In genomic region chr12:28191690-28192089, GRCh38 we compare ENCODE assay signal across 8 cellular contexts. TPM values are rescaled to one million over a fixed set of nuclear protein-coding genes. Genes with fewer than 3 reads are reported as not detected.
DNase-seq lines count a peak whose midpoint lies in the region; TF ChIP-seq lines count a peak whose summit lies in the region.

No MANE protein-coding gene starts in this region.

- H2AFZ ChIP-seq in hepatocyte, result peak overlapping the region; percentile 100

- peak overlapping the region; percentile 84 for H3K4me2 ChIP-seq in hepatocyte

- DNase-seq in Ammon's horn (ENCODE audit: low spot score) (peak; percentile 4), HuH-7.5 (ENCODE audit: low spot score) (peak; percentile 17), hepatocyte (ENCODE audit: low spot score) (no peak), NCI-H524 treated with DMSO at 0.1 percent for 48 hours (lab: John Stamatoyannopoulos, UW) (no peak), H4 (ENCODE audit: low spot score) (no peak)
- DNase-seq in stimulated activated naive CD4-positive, alpha-beta T cell (lab: John Stamatoyannopoulos, UW), result peak; percentile 6 to 26 (median 16)
- DNase-seq in stimulated activated CD4-positive, alpha-beta T cell treated with anti-CD3 and anti-CD28 coated beads, Interleukin-15, amount 100 ng/mL, for 24 hours, result no peak

- H3K36me3 ChIP-seq in hepatocyte (replicated peaks; ENCODE audit: insufficient read depth, low read depth), result no peaks in the 10 kb centered on the region

- H3K9me3 ChIP-seq in hepatocyte (ENCODE audit: low read depth), result no peaks in the 10 kb centered on the region

- peaks cover 82% of the 10 kb centered on the region for H3K4me1 Mint-ChIP-seq in activated naive CD4-positive, alpha-beta T cell treated with anti-CD3 and anti-CD28 coated beads, Interleukin-2, amount 50 U/mL, for 24 hours

- H3K4me1 ChIP-seq in hepatocyte (ENCODE audit: insufficient read depth), result peaks cover 11% of the 10 kb centered on the region

- H3K27me3 Mint-ChIP-seq in activated naive CD4-positive, alpha-beta T cell treated with anti-CD3 and anti-CD28 coated beads, Interleukin-2, amount 50 U/mL, for 24 hours, result no peaks in the 10 kb centered on the region

- H3K27ac ChIP-seq in hepatocyte, result peak overlapping the region; percentile 99

- H3K27ac Mint-ChIP-seq in activated naive CD4-positive, alpha-beta T cell treated with anti-CD3 and anti-CD28 coated beads, Interleukin-2, amount 50 U/mL, for 24 hours, result peak overlapping the region; percentile 99

- H3K4me3 ChIP-seq in hepatocyte, result no peak overlapping the region

- no peak for TF ChIP-seq CTCF in hepatocyte (IDR thresholded peaks at IDR 0.05; ENCODE audit: poor library complexity)

- peaks cover 45% of the 10 kb centered on the region for H3K79me2 ChIP-seq in hepatocyte

- H3K36me3 Mint-ChIP-seq in activated naive CD4-positive, alpha-beta T cell treated with anti-CD3 and anti-CD28 coated beads, Interleukin-2, amount 50 U/mL, for 24 hours, result peaks cover 19% of the 10 kb centered on the region

- 66% methylated on average over 3 of the region's 3 CpGs for whole genome bisulfite sequencing in hepatocyte (ENCODE audit: low lambda C conversion rate, missing lambda C conversion rate)

- H3K9me2 ChIP-seq in hepatocyte (replicated peaks; ENCODE audit: insufficient read depth), result no peaks in the 10 kb centered on the region

- H4K20me1 ChIP-seq in hepatocyte (ENCODE audit: insufficient read depth, poor library complexity, severe bottlenecking), result no peaks in the 10 kb centered on the region

- no peaks in the 10 kb centered on the region for H3K9me3 Mint-ChIP-seq in activated naive CD4-positive, alpha-beta T cell treated with anti-CD3 and anti-CD28 coated beads, Interleukin-2, amount 50 U/mL, for 24 hours

- H3K27me3 ChIP-seq in hepatocyte, result no peaks in the 10 kb centered on the region

- H3K4me3 Mint-ChIP-seq in activated naive CD4-positive, alpha-beta T cell treated with anti-CD3 and anti-CD28 coated beads, Interleukin-2, amount 50 U/mL, for 24 hours, result peak overlapping the region; percentile 92

RNA-seq across cellular contexts. Expression of gene CCDC91, which starts 1.4 kb away (rescaled TPM):
- 14.2 and 22.2 TPM in 2 replicates for total RNA-seq in hepatocyte
- polyA plus RNA-seq in hepatocyte, result 13.5 and 15.1 TPM in 2 replicates
- total RNA-seq in H4 (2014; rRNA removed; shearing (Covaris generic)), result 11.9 and 13.7 TPM in 2 replicates

Comparison
In these comparisons a context has a peak if more than half of its experiments do, and no peak if none do; other contexts are left out.
1. DNase-seq: peak in Ammon's horn (single experiment), HuH-7.5 (single experiment) and stimulated activated naive CD4-positive, alpha-beta T cell (6 of 6); none in hepatocyte (single experiment), NCI-H524 treated with DMSO at 0.1 percent for 48 hours (single experiment), H4 (single experiment) and stimulated activated CD4-positive, alpha-beta T cell treated with anti-CD3 and anti-CD28 coated beads, Interleukin-15, amount 100 ng/mL, for 24 hours (single experiment).